Comparison of ENCODE assay signal across 9 cellular contexts in the genomic region with DNA sequence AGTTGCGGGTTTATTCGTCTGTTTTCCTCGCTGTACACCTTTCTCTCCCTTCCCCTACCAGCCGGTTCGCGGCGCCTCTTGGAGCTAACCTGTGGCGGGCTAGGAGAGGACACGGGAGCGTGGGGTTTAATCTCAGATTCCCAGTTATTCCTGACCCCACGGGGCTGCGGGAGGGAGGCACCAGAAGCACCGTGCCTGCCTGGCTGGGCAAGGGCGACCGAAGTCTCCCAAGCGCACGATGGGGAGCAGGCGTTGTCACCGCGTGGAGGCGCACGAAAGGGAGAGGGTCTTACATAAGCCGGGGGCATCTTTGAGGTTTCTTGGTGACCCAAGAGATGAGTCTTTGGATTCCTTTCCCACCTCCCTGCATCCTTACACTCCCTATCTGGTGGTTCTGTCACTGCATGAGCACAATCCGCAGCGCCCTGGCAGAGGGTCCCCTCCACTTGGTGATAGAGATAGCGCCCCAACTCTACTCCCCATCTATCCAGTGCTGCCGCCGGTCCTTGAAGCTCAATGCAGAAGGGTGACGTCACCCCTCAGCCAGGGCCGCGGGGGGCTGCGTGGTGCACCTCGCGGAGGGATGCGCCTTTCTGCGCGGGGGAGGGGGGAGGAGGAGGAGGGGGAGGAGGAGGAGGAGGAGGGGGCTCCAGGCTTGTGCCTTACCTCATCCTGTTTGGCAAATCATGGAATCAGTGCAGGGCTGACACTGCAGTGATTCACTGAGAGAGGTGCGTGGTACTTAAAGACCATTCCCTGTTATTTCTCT. TPM values are rescaled to one million over a fixed set of nuclear protein-coding genes. Genes with fewer than 3 reads are reported as not detected.
A peak's percentile ranks its signal among the peaks of the same experiment; 100 is the strongest.
DNase-seq lines count a peak whose midpoint lies in the region; ATAC-seq and TF ChIP-seq lines count a peak whose summit lies in the region.
"Had no signal": no experiment of that assay in that cellular context is flagged by ENCODE, and none has a peak within 500 bp of the region (broad histone marks: within the 10 kb centered on the region; RNA-seq: fewer than 3 reads in every experiment).

No MANE protein-coding gene starts in this region.

- no peak for ATAC-seq in GM21515 (IDR thresholded peaks at IDR 0.05; ENCODE audit: unreplicated experiment)

- no peak for TF ChIP-seq POLR2A in suprapubic skin (IDR thresholded peaks at IDR 0.05)

- H3K27me3 ChIP-seq in WERI-Rb-1 (ENCODE audit: insufficient read depth, low read depth, severe bottlenecking) (peaks cover 4% of the 10 kb centered on the region), suprapubic skin (no peaks in the 10 kb centered on the region)

- WGBS in mesodermal cell (ENCODE audit: insufficient coverage in 2 of 2), 2 experiments = 0% methylated on average over 3 of the region's 38 CpGs; no CpG with 5 or more reads in 1 of the 2 experiments
- 39% methylated on average over 17 of the region's 38 CpGs for WGBS in suprapubic skin

- TF ChIP-seq CTCF in WERI-Rb-1 (IDR thresholded peaks at IDR 0.05; ENCODE audit: low read depth, low read length) (peak; percentile 18; the same call in 1 of the 2 replicates), suprapubic skin (IDR thresholded peaks at IDR 0.05) (no peak)

- H3K27ac ChIP-seq in WERI-Rb-1 (no peak overlapping the region), mesodermal cell (ENCODE audit: low read depth, low read length, severe bottlenecking) (no peak overlapping the region), suprapubic skin (no peak overlapping the region)

- H3K4me3 ChIP-seq in WERI-Rb-1 (ENCODE audit: low read depth, low read length) (peak overlapping the region; percentile 71), mesodermal cell (ENCODE audit: extremely low read depth, insufficient read depth, low read length, poor library complexity, severe bottlenecking) (peak overlapping the region; percentile 44), suprapubic skin (peak overlapping the region; percentile 52)

- H3K9me3 ChIP-seq in WERI-Rb-1 (ENCODE audit: severe bottlenecking) (no peaks in the 10 kb centered on the region), mesodermal cell (ENCODE audit: control insufficient read depth, low read length) (no peaks in the 10 kb centered on the region), suprapubic skin (no peaks in the 10 kb centered on the region)

- peak; percentile 1 for DNase-seq in NCI-H146 (lab: John Stamatoyannopoulos, UW)
- DNase-seq in NCI-H146 treated with DMSO at 0.1 percent for 48 hours (lab: John Stamatoyannopoulos, UW; ENCODE audit: unreplicated experiment) = no peak
- DNase-seq in WERI-Rb-1 = peak; percentile 29
- peak; percentile 2 for DNase-seq in effector CD4-positive, alpha-beta T cell
- DNase-seq in suprapubic skin (ENCODE audit: low spot score in 2 of 2) = peak in 1 of 2 donors; percentile 64
- no peak for DNase-seq in DMS153 treated with DMSO at 0.1 percent for 48 hours (lab: John Stamatoyannopoulos, UW; ENCODE audit: unreplicated experiment)

- no peaks in the 10 kb centered on the region for H3K4me1 ChIP-seq in mesodermal cell (ENCODE audit: control insufficient read depth, insufficient read depth, low read length, poor library complexity, severe bottlenecking)
- peaks cover 4% of the 10 kb centered on the region for H3K4me1 ChIP-seq in suprapubic skin

- TF ChIP-seq EP300 in suprapubic skin (IDR thresholded peaks at IDR 0.05) = no peak

- H3K36me3 ChIP-seq in WERI-Rb-1 = no peaks in the 10 kb centered on the region
- no peaks in the 10 kb centered on the region for H3K36me3 ChIP-seq in mesodermal cell (ENCODE audit: control insufficient read depth, insufficient read depth, low read length)
- H3K36me3 ChIP-seq in suprapubic skin = no peaks in the 10 kb centered on the region

RNA-seq across cellular contexts. Expression of gene TSPAN7, which starts 0.8 kb away (rescaled TPM):
- 36.8 TPM for polyA plus RNA-seq in mesodermal cell (2013, experiment 1 of 2)
- polyA plus RNA-seq in mesodermal cell (2013, experiment 2 of 2) = 25.4 TPM
- total RNA-seq in suprapubic skin = 10 to 100 TPM; 10.7 to 25.7 (median 16.0) TPM
- polyA plus RNA-seq: AG04450 had no signal

Comparison
In these comparisons a context has a peak if more than half of its experiments do, and no peak if none do; other contexts are left out.
1. DNase-seq: peak in NCI-H146 (single experiment), WERI-Rb-1 (single experiment) and effector CD4-positive, alpha-beta T cell (single experiment); none in NCI-H146 treated with DMSO at 0.1 percent for 48 hours (single experiment) and DMS153 treated with DMSO at 0.1 percent for 48 hours (single experiment).
2. Peak in every context shown above with its lines, with median percentiles within 50 percentile points of each other: H3K4me3 ChIP-seq.